In the genomic region with DNA sequence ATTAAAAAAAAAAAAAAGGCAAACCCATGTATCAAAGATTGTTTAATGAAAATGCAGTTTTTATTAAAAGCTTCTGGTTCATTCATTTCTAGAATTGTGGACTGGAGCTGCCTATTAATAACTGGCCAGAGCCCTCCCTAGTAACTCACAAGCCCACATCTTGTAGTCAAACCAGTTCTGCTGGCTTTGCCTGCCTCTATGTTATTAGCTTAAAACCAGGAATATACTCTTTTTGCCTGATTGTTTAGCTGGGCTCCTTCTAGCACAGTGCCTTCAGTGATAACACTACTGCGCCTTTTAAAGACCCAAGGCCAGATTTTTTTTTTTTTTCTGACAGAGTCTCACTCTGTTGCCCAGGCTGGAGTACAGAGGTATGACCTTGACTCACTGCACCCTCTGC, we compare ENCODE assay signal across 1 cellular context.
TF ChIP-seq lines count a peak whose summit lies in the region.

No MANE protein-coding gene starts in this region.

TF ChIP-seq in HepG2, 621 proteins besides CTCF, POLR2A, EP300 and RAD21:
- TF ChIP-seq, protein P1, sequence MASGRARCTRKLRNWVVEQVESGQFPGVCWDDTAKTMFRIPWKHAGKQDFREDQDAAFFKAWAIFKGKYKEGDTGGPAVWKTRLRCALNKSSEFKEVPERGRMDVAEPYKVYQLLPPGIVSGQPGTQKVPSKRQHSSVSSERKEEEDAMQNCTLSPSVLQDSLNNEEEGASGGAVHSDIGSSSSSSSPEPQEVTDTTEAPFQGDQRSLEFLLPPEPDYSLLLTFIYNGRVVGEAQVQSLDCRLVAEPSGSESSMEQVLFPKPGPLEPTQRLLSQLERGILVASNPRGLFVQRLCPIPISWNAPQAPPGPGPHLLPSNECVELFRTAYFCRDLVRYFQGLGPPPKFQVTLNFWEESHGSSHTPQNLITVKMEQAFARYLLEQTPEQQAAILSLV (CRISPR knock-in tag; IDR thresholded peaks at IDR 0.05; ENCODE audit: borderline replicate concordance) = no peak
- TF ChIP-seq ZNF792 (CRISPR knock-in tag; IDR thresholded peaks at IDR 0.05) = no peak
- TF ChIP-seq ZNF224 (CRISPR knock-in tag; IDR thresholded peaks at IDR 0.05) = no peak
- TF ChIP-seq FLYWCH1 (CRISPR knock-in tag; IDR thresholded peaks at IDR 0.05) = no peak
- TF ChIP-seq ZSCAN30 (CRISPR knock-in tag; IDR thresholded peaks at IDR 0.05) = no peak
- TF ChIP-seq, protein P2, sequence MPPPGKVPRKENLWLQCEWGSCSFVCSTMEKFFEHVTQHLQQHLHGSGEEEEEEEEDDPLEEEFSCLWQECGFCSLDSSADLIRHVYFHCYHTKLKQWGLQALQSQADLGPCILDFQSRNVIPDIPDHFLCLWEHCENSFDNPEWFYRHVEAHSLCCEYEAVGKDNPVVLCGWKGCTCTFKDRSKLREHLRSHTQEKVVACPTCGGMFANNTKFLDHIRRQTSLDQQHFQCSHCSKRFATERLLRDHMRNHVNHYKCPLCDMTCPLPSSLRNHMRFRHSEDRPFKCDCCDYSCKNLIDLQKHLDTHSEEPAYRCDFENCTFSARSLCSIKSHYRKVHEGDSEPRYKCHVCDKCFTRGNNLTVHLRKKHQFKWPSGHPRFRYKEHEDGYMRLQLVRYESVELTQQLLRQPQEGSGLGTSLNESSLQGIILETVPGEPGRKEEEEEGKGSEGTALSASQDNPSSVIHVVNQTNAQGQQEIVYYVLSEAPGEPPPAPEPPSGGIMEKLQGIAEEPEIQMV (CRISPR knock-in tag; IDR thresholded peaks at IDR 0.05; ENCODE audit: low read depth) = no peak
- no peak for TF ChIP-seq ZNF652 (CRISPR knock-in tag; IDR thresholded peaks at IDR 0.05; ENCODE audit: borderline replicate concordance, low read depth)
- no peak for TF ChIP-seq SPEN (CRISPR knock-in tag; IDR thresholded peaks at IDR 0.05; ENCODE audit: low read depth)
- no peak for TF ChIP-seq NFIB (CRISPR knock-in tag; IDR thresholded peaks at IDR 0.05; ENCODE audit: borderline replicate concordance)
- TF ChIP-seq KDM3A (CRISPR knock-in tag; IDR thresholded peaks at IDR 0.05; ENCODE audit: low read depth) = no peak
- TF ChIP-seq, protein P3, sequence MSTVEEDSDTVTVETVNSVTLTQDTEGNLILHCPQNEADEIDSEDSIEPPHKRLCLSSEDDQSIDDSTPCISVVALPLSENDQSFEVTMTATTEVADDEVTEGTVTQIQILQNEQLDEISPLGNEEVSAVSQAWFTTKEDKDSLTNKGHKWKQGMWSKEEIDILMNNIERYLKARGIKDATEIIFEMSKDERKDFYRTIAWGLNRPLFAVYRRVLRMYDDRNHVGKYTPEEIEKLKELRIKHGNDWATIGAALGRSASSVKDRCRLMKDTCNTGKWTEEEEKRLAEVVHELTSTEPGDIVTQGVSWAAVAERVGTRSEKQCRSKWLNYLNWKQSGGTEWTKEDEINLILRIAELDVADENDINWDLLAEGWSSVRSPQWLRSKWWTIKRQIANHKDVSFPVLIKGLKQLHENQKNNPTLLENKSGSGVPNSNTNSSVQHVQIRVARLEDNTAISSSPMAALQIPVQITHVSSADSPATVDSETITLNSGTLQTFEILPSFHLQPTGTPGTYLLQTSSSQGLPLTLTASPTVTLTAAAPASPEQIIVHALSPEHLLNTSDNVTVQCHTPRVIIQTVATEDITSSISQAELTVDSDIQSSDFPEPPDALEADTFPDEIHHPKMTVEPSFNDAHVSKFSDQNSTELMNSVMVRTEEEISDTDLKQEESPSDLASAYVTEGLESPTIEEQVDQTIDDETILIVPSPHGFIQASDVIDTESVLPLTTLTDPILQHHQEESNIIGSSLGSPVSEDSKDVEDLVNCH (CRISPR knock-in tag; IDR thresholded peaks at IDR 0.05) = no peak
- TF ChIP-seq SALL2 (CRISPR knock-in tag; IDR thresholded peaks at IDR 0.05) = no peak
- TF ChIP-seq ZNF12 (CRISPR knock-in tag; IDR thresholded peaks at IDR 0.05) = no peak
- TF ChIP-seq ZNF549 (CRISPR knock-in tag; IDR thresholded peaks at IDR 0.05) = no peak
- TF ChIP-seq PCBP2 (optimal IDR thresholded peaks at IDR 0.05; ENCODE audit: low read depth, low read length, poor library complexity, severe bottlenecking) = no peak
- no peak for TF ChIP-seq ZNF17 (CRISPR knock-in tag; IDR thresholded peaks at IDR 0.05)
- TF ChIP-seq DNMT1 (CRISPR knock-in tag; IDR thresholded peaks at IDR 0.05) = no peak
- no peak for TF ChIP-seq ZNF282 (IDR thresholded peaks at IDR 0.05; ENCODE audit: partially characterized antibody)
- TF ChIP-seq, protein P4, sequence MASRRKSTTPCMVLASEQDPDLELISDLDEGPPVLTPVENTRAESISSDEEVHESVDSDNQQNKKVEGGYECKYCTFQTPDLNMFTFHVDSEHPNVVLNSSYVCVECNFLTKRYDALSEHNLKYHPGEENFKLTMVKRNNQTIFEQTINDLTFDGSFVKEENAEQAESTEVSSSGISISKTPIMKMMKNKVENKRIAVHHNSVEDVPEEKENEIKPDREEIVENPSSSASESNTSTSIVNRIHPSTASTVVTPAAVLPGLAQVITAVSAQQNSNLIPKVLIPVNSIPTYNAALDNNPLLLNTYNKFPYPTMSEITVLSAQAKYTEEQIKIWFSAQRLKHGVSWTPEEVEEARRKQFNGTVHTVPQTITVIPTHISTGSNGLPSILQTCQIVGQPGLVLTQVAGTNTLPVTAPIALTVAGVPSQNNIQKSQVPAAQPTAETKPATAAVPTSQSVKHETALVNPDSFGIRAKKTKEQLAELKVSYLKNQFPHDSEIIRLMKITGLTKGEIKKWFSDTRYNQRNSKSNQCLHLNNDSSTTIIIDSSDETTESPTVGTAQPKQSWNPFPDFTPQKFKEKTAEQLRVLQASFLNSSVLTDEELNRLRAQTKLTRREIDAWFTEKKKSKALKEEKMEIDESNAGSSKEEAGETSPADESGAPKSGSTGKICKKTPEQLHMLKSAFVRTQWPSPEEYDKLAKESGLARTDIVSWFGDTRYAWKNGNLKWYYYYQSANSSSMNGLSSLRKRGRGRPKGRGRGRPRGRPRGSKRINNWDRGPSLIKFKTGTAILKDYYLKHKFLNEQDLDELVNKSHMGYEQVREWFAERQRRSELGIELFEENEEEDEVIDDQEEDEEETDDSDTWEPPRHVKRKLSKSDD (CRISPR knock-in tag; IDR thresholded peaks at IDR 0.05; ENCODE audit: low read depth) = no peak
